Comparison of ENCODE assay signal across 15 cellular contexts in the genomic region with DNA sequence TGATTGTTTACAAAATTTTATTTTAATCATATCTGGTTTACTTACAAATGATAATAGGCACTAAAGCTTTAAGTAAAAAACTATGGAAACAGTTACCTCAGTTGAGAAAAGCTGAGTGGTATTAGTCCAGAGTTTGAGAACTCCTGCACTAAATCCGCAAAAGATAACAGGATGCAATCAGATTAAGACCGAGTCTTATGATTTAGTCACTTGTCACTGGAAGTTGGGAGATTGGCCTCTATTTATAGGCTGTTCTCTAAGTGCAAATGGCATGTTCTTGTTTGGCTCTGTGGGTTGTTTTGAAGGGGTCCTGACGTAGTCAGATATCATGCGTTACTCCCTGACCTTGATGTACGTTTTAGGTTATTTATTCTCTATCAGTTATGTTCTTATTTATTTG. TPM values are rescaled to one million over a fixed set of nuclear protein-coding genes. Genes with fewer than 3 reads are reported as not detected.
DNase-seq lines count a peak whose midpoint lies in the region; ATAC-seq, FAIRE-seq and TF ChIP-seq lines count a peak whose summit lies in the region.
"Had no signal": no experiment of that assay in that cellular context is flagged by ENCODE, and none has a peak within 500 bp of the region (broad histone marks: within the 10 kb centered on the region; RNA-seq: fewer than 3 reads in every experiment).

No MANE protein-coding gene starts in this region.

- intact Hi-C loops in Right ventricle myocardium superior (cut with DNase I) (no loop called here), left ventricle myocardium inferior (cut with micrococcal nuclease) (no loop called here), psoas muscle (cut with DNase I) (no loop called here), ovary (cut with DNase I) (no loop called here)

- POLR2A ChIA-PET in A549 (lab: Yijun Ruan, JAX): no interaction called here

- H3K27ac ChIP-seq in A549 (peak overlapping the region; percentile 89 to 98; a peak in 4 of 6 replicates), left ventricle myocardium inferior (replicated peaks) (peak overlapping the region; percentile 93), psoas muscle (peak overlapping the region; percentile 96), ovary (no peak overlapping the region), osteoblast (ENCODE audit: low read depth, low read length) (no peak overlapping the region)
- H3K27ac ChIP-seq: C4-2B had no signal

- H3K4me1 ChIP-seq in A549: peaks cover 75% of the 10 kb centered on the region
- peaks cover 55% of the 10 kb centered on the region for H3K4me1 ChIP-seq in left ventricle myocardium inferior
- peaks cover 37% of the 10 kb centered on the region for H3K4me1 ChIP-seq in psoas muscle
- peaks cover 2% of the 10 kb centered on the region for H3K4me1 ChIP-seq in ovary (ENCODE audit: insufficient read depth)
- H3K4me1 ChIP-seq in osteoblast (ENCODE audit: insufficient read depth, low read length): no peaks in the 10 kb centered on the region

- no peaks in the 10 kb centered on the region for H4K20me1 ChIP-seq in osteoblast (ENCODE audit: insufficient read depth, low read length)

- no peak for FAIRE-seq in A549 (lab: Jason Lieb, UNC)
- FAIRE-seq: GM12878, GM18507 had no signal

- peaks cover 6% of the 10 kb centered on the region for H3K36me3 ChIP-seq in left ventricle myocardium inferior
- H3K36me3 ChIP-seq in psoas muscle (ENCODE audit: insufficient read depth in 1 of 2, low read depth in 1 of 2): peaks cover 0 to 9% of the 10 kb centered on the region in 2 donors
- no peaks in the 10 kb centered on the region for H3K36me3 ChIP-seq in ovary
- no peaks in the 10 kb centered on the region for H3K36me3 ChIP-seq in osteoblast (ENCODE audit: insufficient read depth, low read length)

- no peaks in the 10 kb centered on the region for H3K27me3 ChIP-seq in left ventricle myocardium inferior (ENCODE audit: low read depth)
- H3K27me3 ChIP-seq in psoas muscle (ENCODE audit: insufficient read depth in 3 of 3, low read length in 2 of 3): no peaks in the 10 kb centered on the region
- H3K27me3 ChIP-seq in ovary: no peaks in the 10 kb centered on the region
- no peaks in the 10 kb centered on the region for H3K27me3 ChIP-seq in osteoblast (ENCODE audit: insufficient read depth, low read length)

- TF ChIP-seq CTCF in A549 (IDR thresholded peaks at IDR 0.05) (no peak), left ventricle myocardium inferior (IDR thresholded peaks at IDR 0.05; ENCODE audit: borderline replicate concordance) (no peak), psoas muscle (IDR thresholded peaks at IDR 0.05) (no peak), ovary (IDR thresholded peaks at IDR 0.05) (no peak), osteoblast (IDR thresholded peaks at IDR 0.05; ENCODE audit: extremely low read depth, low read depth, low read length) (no peak)

- H3K4me3 ChIP-seq in A549 (no peak overlapping the region), left ventricle myocardium inferior (no peak overlapping the region), psoas muscle (no peak overlapping the region), ovary (no peak overlapping the region), osteoblast (ENCODE audit: insufficient read depth, low read length) (no peak overlapping the region)
- H3K4me3 ChIP-seq: GM12878 had no signal

- WGBS in A549 (ENCODE audit: missing lambda C conversion rate): 75% methylated on average over 5 of the region's 5 CpGs
- 29 to 39% (median 31%) methylated on average over 5 of the region's 5 CpGs for WGBS in psoas muscle, 3 donors
- WGBS in ovary, 3 donors: 74 to 81% (median 75%) methylated on average over 5 of the region's 5 CpGs

- no peak for TF ChIP-seq POLR2A in A549 (IDR thresholded peaks at IDR 0.05; ENCODE audit: low read length)
- no peak for TF ChIP-seq POLR2A in ovary (IDR thresholded peaks at IDR 0.05)

- no peak for ATAC-seq in A549
- ATAC-seq in Right ventricle myocardium superior (ENCODE audit: poor library complexity): peak; percentile 77
- peak; percentile 65 to 77 (median 72) for ATAC-seq in psoas muscle
- ATAC-seq in GM21723 (IDR thresholded peaks at IDR 0.05; ENCODE audit: unreplicated experiment): no peak
- no peak for ATAC-seq in GM21367 (IDR thresholded peaks at IDR 0.05; ENCODE audit: unreplicated experiment)
- ATAC-seq: GM12878 had no signal

- H3K4me2 ChIP-seq in A549 (no peak overlapping the region; the same call in 2 of the 3 replicates), osteoblast (ENCODE audit: insufficient read depth, low read length) (no peak overlapping the region)

- no peak for TF ChIP-seq EP300 in A549 (IDR thresholded peaks at IDR 0.05)
- TF ChIP-seq EP300 in ovary (IDR thresholded peaks at IDR 0.05): no peak

- no peaks in the 10 kb centered on the region for H3K9me3 ChIP-seq in A549
- no peaks in the 10 kb centered on the region for H3K9me3 ChIP-seq in left ventricle myocardium inferior (replicated peaks)
- H3K9me3 ChIP-seq in psoas muscle: no peaks in the 10 kb centered on the region
- no peaks in the 10 kb centered on the region for H3K9me3 ChIP-seq in ovary
- H3K9me3 ChIP-seq in osteoblast (ENCODE audit: low read depth, low read length): no peaks in the 10 kb centered on the region

- TF ChIP-seq RAD21 in A549 (conservative IDR thresholded peaks at IDR 0.05 in 1 of 2, IDR thresholded peaks at IDR 0.05 in 1 of 2): no peak

- DNase-seq in A549 (ENCODE audit: low read depth in 1 of 2, low spot score in 1 of 2) (no peak), Right ventricle myocardium superior (no peak), left ventricle myocardium inferior (no peak), psoas muscle (no peak), ovary (no peak), osteoblast (ENCODE audit: insufficient read length, low spot score, missing footprints) (no peak)
- DNase-seq: CD4-positive, alpha-beta memory T cell; DMS79; GOT3; H9 had no signal

- no peak overlapping the region for H2AFZ ChIP-seq in osteoblast (ENCODE audit: low read length)

- CTCF ChIA-PET in A549 (lab: Yijun Ruan, JAX): interaction anchor here (0.7 to 1.5 kb wide), 4 partner anchors 33 to 102 kb away, joined by 3 read pairs; no protein-coding TSS in a partner anchor

- H3K79me2 ChIP-seq in osteoblast (ENCODE audit: insufficient read depth, low read length): no peaks in the 10 kb centered on the region

TF ChIP-seq in A549, 52 proteins besides CTCF, POLR2A, EP300 and RAD21:
- no peak for TF ChIP-seq GATA3 (IDR thresholded peaks at IDR 0.05; ENCODE audit: borderline replicate concordance)

RNA-seq across cellular contexts. Expression of a gene that starts 6.3 kb away (rescaled TPM):
- polyA plus RNA-seq in A549 (2011; rRNA removed) (29.9 and 44.9 TPM in 2 replicates), A549 (2017; fragmentation: RNase III; extraction: RNeasy Plus Mini Kit Qiagen cat#74134 plus additional on column Dnase treatment) (12.9 to 16.9 TPM (median 13.1 TPM) in 3 replicates), psoas muscle (100 to 1,000 TPM in 1 of 3 donors, 10 to 100 TPM in 2; 42.0 to 108 (median 49.2) TPM), ovary (10 to 100 TPM; 13.6 to 23.2 TPM)
- polyA plus RNA-seq in A549 (2012; cell fraction: cytosol; rRNA removed): 13.7 and 17.1 TPM in 2 replicates
- polyA plus RNA-seq in A549 (2012; cell fraction: nucleus; rRNA removed): 10.4 and 13.4 TPM in 2 replicates
- 13.1 and 20.5 TPM in 2 replicates for polyA minus RNA-seq in A549 (2011; rRNA and poly(A)+ RNA removed)
- total RNA-seq in Right ventricle myocardium superior (39.6 TPM), left ventricle myocardium inferior (44.2 TPM), psoas muscle (10 to 100 TPM; 18.9 to 55.5 (median 32.6) TPM), ovary (10 to 100 TPM in 6 of 7 donors, 1 to 10 TPM in 1; 9.0 to 23.1 (median 14.9) TPM), osteoblast (0.36 and 0.59 TPM in 2 replicates)

RNA-seq across cellular contexts. Expression of a gene that starts 57.3 kb away (rescaled TPM):
- polyA plus RNA-seq in A549 (2011; rRNA removed) (12.1 and 16.5 TPM in 2 replicates), A549 (2017; fragmentation: RNase III; extraction: RNeasy Plus Mini Kit Qiagen cat#74134 plus additional on column Dnase treatment) (9.5 to 10.4 TPM (median 9.6 TPM) in 3 replicates), psoas muscle (1 to 10 TPM; 3.3 to 6.8 (median 6.5) TPM), ovary (10 to 100 TPM; 23.5 to 25.7 TPM)
- polyA plus RNA-seq in A549 (2012; cell fraction: cytosol; rRNA removed): 2.5 and 2.7 TPM in 2 replicates
- polyA plus RNA-seq in A549 (2012; cell fraction: nucleus; rRNA removed): 0.83 and 1.6 TPM in 2 replicates
- polyA minus RNA-seq in A549 (2011; rRNA and poly(A)+ RNA removed): 3.6 and 4.2 TPM in 2 replicates
- total RNA-seq in Right ventricle myocardium superior (5.9 TPM), left ventricle myocardium inferior (5.6 TPM), psoas muscle (10 to 100 TPM; 10.2 to 15.6 (median 13.3) TPM), ovary (10 to 100 TPM; 14.5 to 43.1 (median 33.8) TPM), osteoblast (17.4 and 23.3 TPM in 2 replicates)

Comparison
In these comparisons a context has a peak if more than half of its experiments do, and no peak if none do; other contexts are left out.
1. ATAC-seq: peak in Right ventricle myocardium superior (single experiment) and psoas muscle (4 of 4); none in A549 (0 of 2), GM21723 (single experiment) and GM21367 (single experiment).
2. H3K27ac ChIP-seq: peak in A549 (2 of 2), left ventricle myocardium inferior (single experiment) and psoas muscle (single experiment); none in ovary (0 of 2) and osteoblast (single experiment).